14 cellular contexts compared by ENCODE assay signal in genomic region chrX:101657495-101657894, GRCh38. TPM values are rescaled to one million over a fixed set of nuclear protein-coding genes. Genes with fewer than 3 reads are reported as not detected.
A peak's percentile ranks its signal among the peaks of the same experiment; 100 is the strongest.
DNase-seq lines count a peak whose midpoint lies in the region; ATAC-seq, FAIRE-seq and TF ChIP-seq lines count a peak whose summit lies in the region.
"Had no signal": no experiment of that assay in that cellular context is flagged by ENCODE, and none has a peak within 500 bp of the region (broad histone marks: within the 10 kb centered on the region; RNA-seq: fewer than 3 reads in every experiment).

No MANE protein-coding gene starts in this region.

- H2BK12ac ChIP-seq in neuronal stem cell (ENCODE audit: low read length) = no peak overlapping the region

- H4K91ac ChIP-seq in neuronal stem cell (ENCODE audit: low read depth, low read length, poor library complexity) = no peak overlapping the region

- H2AFZ ChIP-seq in astrocyte (ENCODE audit: low read depth, low read length) = no peak overlapping the region
- no peak overlapping the region for H2AFZ ChIP-seq in neuronal stem cell (ENCODE audit: low read length)

- H3K9ac ChIP-seq in astrocyte (ENCODE audit: low read length) = no peak overlapping the region
- no peak overlapping the region for H3K9ac ChIP-seq in neuronal stem cell (ENCODE audit: low read depth, low read length, poor library complexity)
- H3K9ac ChIP-seq: BLaER1 had no signal

- no CpG with 5 or more reads among the region's 12 CpGs for WGBS in neuronal stem cell (ENCODE audit: extremely low coverage in 2 of 2, insufficient read length in 2 of 2, insufficient replicate concordance in 1 of 2), 2 donors
- WGBS in adrenal gland, 4 donors = 68 to 89% (median 81%) methylated on average over 9 to 12 of the region's 12 CpGs

- H3K27me3 Mint-ChIP-seq in HFFc6 (ENCODE audit: insufficient read depth) (peaks cover 9% of the 10 kb centered on the region), astrocyte (ENCODE audit: low read depth, unreplicated experiment) (no peaks in the 10 kb centered on the region), glutamatergic neuron (ENCODE audit: unreplicated experiment) (no peaks in the 10 kb centered on the region)
- H3K27me3 Mint-ChIP-seq: IgD-negative memory B cell had no signal

- no peak overlapping the region for H4K8ac ChIP-seq in neuronal stem cell (ENCODE audit: low read depth, low read length)

- H2AK5ac ChIP-seq in neuronal stem cell (ENCODE audit: low read depth, low read length) = no peak overlapping the region

- H3K27ac ChIP-seq in astrocyte (ENCODE audit: low read depth, low read length) = no peak overlapping the region
- H3K27ac ChIP-seq in neuronal stem cell (replicated peaks; ENCODE audit: low read length) = peak overlapping the region; percentile 27
- H3K27ac ChIP-seq in adrenal gland = no peak overlapping the region
- H3K27ac ChIP-seq: A549, BLaER1 had no signal

- no peaks in the 10 kb centered on the region for H3K27me3 ChIP-seq in astrocyte (ENCODE audit: insufficient read depth, low read length)
- no peaks in the 10 kb centered on the region for H3K27me3 ChIP-seq in neuronal stem cell (ENCODE audit: control insufficient read depth in 3 of 3, insufficient read depth in 3 of 3, low read depth in 1 of 3, low read length in 3 of 3)
- peaks cover 3% of the 10 kb centered on the region for H3K27me3 ChIP-seq in adrenal gland

- H3K4me1 ChIP-seq in astrocyte (ENCODE audit: insufficient read depth, low read length) (peaks cover 7% of the 10 kb centered on the region), neuronal stem cell (ENCODE audit: control insufficient read depth in 2 of 2, insufficient read depth in 1 of 2, low read depth in 1 of 2, low read length in 2 of 2) (peaks cover 0 to 6% of the 10 kb centered on the region in 2 donors), adrenal gland (replicated peaks in 1 of 2) (no peaks in the 10 kb centered on the region)
- H3K4me1 ChIP-seq: A549, BLaER1, HAP-1 had no signal

- H2BK120ac ChIP-seq in neuronal stem cell (ENCODE audit: low read depth, low read length) = no peak overlapping the region

- H3K9me3 Mint-ChIP-seq in HFFc6 (no peaks in the 10 kb centered on the region), astrocyte (ENCODE audit: unreplicated experiment) (no peaks in the 10 kb centered on the region), glutamatergic neuron (ENCODE audit: unreplicated experiment) (peaks cover 1% of the 10 kb centered on the region)
- H3K9me3 Mint-ChIP-seq: IgD-negative memory B cell had no signal

- TF ChIP-seq CTCF in HFFc6 (IDR thresholded peaks at IDR 0.05) (no peak), astrocyte (IDR thresholded peaks at IDR 0.05; ENCODE audit: insufficient read depth, low read depth, low read length) (no peak), glutamatergic neuron (IDR thresholded peaks at IDR 0.05; ENCODE audit: partially characterized antibody, unreplicated experiment) (no peak), adrenal gland (IDR thresholded peaks at IDR 0.05) (no peak)

- no peak for FAIRE-seq in astrocyte (lab: Jason Lieb, UNC)
- FAIRE-seq: A549, H1 had no signal

- no peak overlapping the region for H3K18ac ChIP-seq in neuronal stem cell (ENCODE audit: low read length)

- H4K20me1 ChIP-seq in astrocyte (ENCODE audit: insufficient read depth, low read length) = peaks cover 28% of the 10 kb centered on the region
- H4K20me1 ChIP-seq: BLaER1 had no signal

- no peak overlapping the region for H3K27ac Mint-ChIP-seq in HFFc6
- peak overlapping the region; percentile 66 for H3K27ac Mint-ChIP-seq in astrocyte (ENCODE audit: unreplicated experiment)
- no peak overlapping the region for H3K27ac Mint-ChIP-seq in glutamatergic neuron (ENCODE audit: unreplicated experiment)
- H3K27ac Mint-ChIP-seq: IgD-negative memory B cell had no signal

- no peak overlapping the region for H3K4ac ChIP-seq in neuronal stem cell (ENCODE audit: low read length)

- no peak overlapping the region for H3K14ac ChIP-seq in neuronal stem cell (ENCODE audit: low read length)

- no peak for DNase-seq in HFFc6
- no peak for DNase-seq in astrocyte (ENCODE audit: low read depth)
- DNase-seq in glutamatergic neuron = no peak
- no peak for DNase-seq in neuronal stem cell (ENCODE audit: low spot score)
- DNase-seq in SW 1271 (lab: John Stamatoyannopoulos, UW) = no peak
- no peak for DNase-seq in adrenal gland
- no peak for DNase-seq in activated T-cell treated with anti-CD3 and anti-CD28 coated beads, Interleukin-2, amount 50 U/mL, for 48 hours
- DNase-seq: DMS53 had no signal

- H3K4me3 Mint-ChIP-seq in HFFc6 (peak overlapping the region; percentile 87; the same call in 1 of the 2 replicates), astrocyte (ENCODE audit: unreplicated experiment) (peak overlapping the region; percentile 86), glutamatergic neuron (ENCODE audit: unreplicated experiment) (peak overlapping the region; percentile 85)

- H3K36me3 ChIP-seq in astrocyte (ENCODE audit: insufficient read depth, low read length) (peaks cover 2% of the 10 kb centered on the region), neuronal stem cell (replicated peaks in 1 of 2; ENCODE audit: control insufficient read depth in 2 of 2, insufficient read depth in 2 of 2, low read length in 2 of 2) (peaks cover 4 to 9% of the 10 kb centered on the region in 2 donors), adrenal gland (replicated peaks in 1 of 2) (peaks cover 0 to 6% of the 10 kb centered on the region in 2 donors)
- H3K36me3 ChIP-seq: BLaER1, HAP-1 had no signal

- H3K36me3 Mint-ChIP-seq in HFFc6 (ENCODE audit: low read depth) (no peaks in the 10 kb centered on the region), astrocyte (ENCODE audit: low read depth, unreplicated experiment) (no peaks in the 10 kb centered on the region), glutamatergic neuron (ENCODE audit: unreplicated experiment) (no peaks in the 10 kb centered on the region)

- H3K79me1 ChIP-seq in neuronal stem cell (ENCODE audit: low read depth, low read length) = no peaks in the 10 kb centered on the region

- H3K23ac ChIP-seq in neuronal stem cell (ENCODE audit: low read depth, low read length, poor library complexity) = no peak overlapping the region

- H3K9me3 ChIP-seq in astrocyte (ENCODE audit: insufficient read depth, low read depth, low read length) (no peaks in the 10 kb centered on the region), neuronal stem cell (replicated peaks in 1 of 2; ENCODE audit: control insufficient read depth in 2 of 2, insufficient read depth in 1 of 2, low read depth in 1 of 2, low read length in 2 of 2) (no peaks in the 10 kb centered on the region), adrenal gland (replicated peaks in 1 of 3) (no peaks in the 10 kb centered on the region)
- H3K9me3 ChIP-seq: A549, HAP-1 had no signal

- intact Hi-C loops in adrenal gland (cut with DNase I) = loop anchor here in 1 of 2 donors (5.0 kb wide), 1 partner anchor 40 kb away; the partner anchor contains the start of gene ARMCX6

- H3K79me2 ChIP-seq in astrocyte (ENCODE audit: insufficient read depth, low read length) = peaks cover 21% of the 10 kb centered on the region

- H3K4me3 ChIP-seq in astrocyte (ENCODE audit: insufficient read depth, low read depth, low read length) (no peak overlapping the region), neuronal stem cell (ENCODE audit: low read length in 2 of 2) (peak overlapping the region in 1 of 2 donors; percentile 63), adrenal gland (no peak overlapping the region)
- H3K4me3 ChIP-seq: A549, BLaER1, HAP-1 had no signal

- H2BK5ac ChIP-seq in neuronal stem cell (ENCODE audit: low read length) = no peak overlapping the region

- TF ChIP-seq POLR2A in adrenal gland (IDR thresholded peaks at IDR 0.05) = no peak

- H3K4me1 Mint-ChIP-seq in HFFc6 (ENCODE audit: low read depth) = peaks cover 14% of the 10 kb centered on the region; the same call in 1 of the 2 replicates
- H3K4me1 Mint-ChIP-seq in astrocyte (ENCODE audit: low read depth, unreplicated experiment) = peaks cover 7% of the 10 kb centered on the region
- no peaks in the 10 kb centered on the region for H3K4me1 Mint-ChIP-seq in glutamatergic neuron (ENCODE audit: low read depth, unreplicated experiment)

- ATAC-seq in GM18873 (IDR thresholded peaks at IDR 0.05; ENCODE audit: low FRiP score, unreplicated experiment) = no peak

- no peak overlapping the region for H2BK15ac ChIP-seq in neuronal stem cell (ENCODE audit: low read length)

- peak overlapping the region; percentile 92 for H3K4me2 ChIP-seq in astrocyte (ENCODE audit: low read length)
- H3K4me2 ChIP-seq in neuronal stem cell (ENCODE audit: insufficient read depth, low read length, poor library complexity, severe bottlenecking) = no peak overlapping the region
- H3K4me2 ChIP-seq: BLaER1 had no signal

RNA-seq across cellular contexts. Expression of gene ARMCX2, which starts 2.2 kb away (rescaled TPM):
- 100 to 1,000 TPM in 5 of 6 experiments, 10 to 100 TPM in 1; 97.4 to 172 (median 110) TPM for total RNA-seq in HFFc6 (2021; fragmentation: NEBNext Ultra II Directional; extraction: Animal tissue kit (Norgen Biotek cat#: 25700))
- 96.5 and 112 TPM in 2 replicates for total RNA-seq in astrocyte
- total RNA-seq in glutamatergic neuron (ENCODE audit: unreplicated experiment) = 50.1 TPM
- polyA plus RNA-seq in neuronal stem cell (2013, experiment 1 of 2) = 206 TPM
- polyA plus RNA-seq in neuronal stem cell (2013, experiment 2 of 2) = 205 TPM
- total RNA-seq in adrenal gland = 100 to 1,000 TPM in 2 of 8 donors, 10 to 100 TPM in 6; 38.3 to 148 (median 75.3) TPM
- polyA plus RNA-seq in adrenal gland = 100 to 1,000 TPM in 1 of 3 donors, 10 to 100 TPM in 2; 62.0 to 183 (median 64.2) TPM

RNA-seq across cellular contexts. Expression of gene ARMCX3, which starts 34.5 kb away (rescaled TPM):
- total RNA-seq in HFFc6 (2021; fragmentation: NEBNext Ultra II Directional; extraction: Animal tissue kit (Norgen Biotek cat#: 25700)) = 100 to 1,000 TPM in 2 of 6 experiments, 10 to 100 TPM in 4; 60.8 to 108 (median 63.2) TPM
- total RNA-seq in astrocyte (108 and 109 TPM in 2 replicates), glutamatergic neuron (ENCODE audit: unreplicated experiment) (160 TPM), adrenal gland (100 to 1,000 TPM in 3 of 8 donors, 10 to 100 TPM in 5; 64.8 to 261 (median 90.9) TPM)
- 46.5 TPM for polyA plus RNA-seq in neuronal stem cell (2013, experiment 1 of 2)
- 48.9 TPM for polyA plus RNA-seq in neuronal stem cell (2013, experiment 2 of 2)
- 100 to 1,000 TPM in 1 of 3 donors, 10 to 100 TPM in 2; 36.6 to 276 (median 69.8) TPM for polyA plus RNA-seq in adrenal gland

RNA-seq across cellular contexts. Expression of gene ARMCX6, which starts 39.7 kb away (rescaled TPM):
- total RNA-seq in HFFc6 (2021; fragmentation: NEBNext Ultra II Directional; extraction: Animal tissue kit (Norgen Biotek cat#: 25700)) = 100 to 1,000 TPM in 1 of 6 experiments, 10 to 100 TPM in 5; 79.5 to 101 (median 83.7) TPM
- 68.0 and 71.2 TPM in 2 replicates for total RNA-seq in astrocyte
- total RNA-seq in glutamatergic neuron (ENCODE audit: unreplicated experiment) = 47.5 TPM
- polyA plus RNA-seq in neuronal stem cell (2013, experiment 1 of 2) = 125 TPM
- polyA plus RNA-seq in neuronal stem cell (2013, experiment 2 of 2) = 122 TPM
- total RNA-seq in adrenal gland = 10 to 100 TPM; 10.1 to 95.6 (median 40.7) TPM
- polyA plus RNA-seq in adrenal gland = 100 to 1,000 TPM in 1 of 3 donors, 10 to 100 TPM in 2; 24.8 to 134 (median 31.9) TPM
